1 cellular context compared by ENCODE assay signal in genomic region chr1:145927073-145927886, GRCh38.
TF ChIP-seq lines count a peak whose summit lies in the region.

Gene RBM8A, minus strand, starts transcription at chr1:145927484. Its CDS starts 58 bp downstream, at chr1:145927426.

TF ChIP-seq in HepG2, 621 proteins besides CTCF, POLR2A, EP300 and RAD21 (continued from another document and continues in another):
- no peak for TF ChIP-seq ZFP37 (CRISPR knock-in tag; IDR thresholded peaks at IDR 0.05; ENCODE audit: borderline replicate concordance)
- TF ChIP-seq SRY (CRISPR knock-in tag; IDR thresholded peaks at IDR 0.05) = no peak
- TF ChIP-seq, protein P1, sequence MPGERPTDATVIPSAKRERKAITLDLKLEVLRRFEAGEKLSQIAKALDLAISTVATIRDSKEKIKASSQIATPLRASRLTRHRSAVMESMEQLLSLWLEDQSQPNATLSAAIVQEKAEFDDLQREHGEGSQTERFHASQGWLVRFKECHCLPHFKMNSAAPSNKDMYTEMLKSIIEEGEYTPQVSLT (CRISPR knock-in tag; IDR thresholded peaks at IDR 0.05; ENCODE audit: borderline replicate concordance, low read depth) = no peak
- no peak for TF ChIP-seq NCOA5 (CRISPR knock-in tag; IDR thresholded peaks at IDR 0.05)
- TF ChIP-seq, protein P2, sequence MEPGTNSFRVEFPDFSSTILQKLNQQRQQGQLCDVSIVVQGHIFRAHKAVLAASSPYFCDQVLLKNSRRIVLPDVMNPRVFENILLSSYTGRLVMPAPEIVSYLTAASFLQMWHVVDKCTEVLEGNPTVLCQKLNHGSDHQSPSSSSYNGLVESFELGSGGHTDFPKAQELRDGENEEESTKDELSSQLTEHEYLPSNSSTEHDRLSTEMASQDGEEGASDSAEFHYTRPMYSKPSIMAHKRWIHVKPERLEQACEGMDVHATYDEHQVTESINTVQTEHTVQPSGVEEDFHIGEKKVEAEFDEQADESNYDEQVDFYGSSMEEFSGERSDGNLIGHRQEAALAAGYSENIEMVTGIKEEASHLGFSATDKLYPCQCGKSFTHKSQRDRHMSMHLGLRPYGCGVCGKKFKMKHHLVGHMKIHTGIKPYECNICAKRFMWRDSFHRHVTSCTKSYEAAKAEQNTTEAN (CRISPR knock-in tag; conservative IDR thresholded peaks at IDR 0.05) = no peak
- no peak for TF ChIP-seq JUND (CRISPR knock-in tag; IDR thresholded peaks at IDR 0.05)
- peak; percentile 49; the same call in 1 of the 2 replicates for TF ChIP-seq SP5 (CRISPR knock-in tag; IDR thresholded peaks at IDR 0.05; ENCODE audit: borderline replicate concordance, low read depth)
- TF ChIP-seq PITX1 (CRISPR knock-in tag; IDR thresholded peaks at IDR 0.05) = peak; percentile 98
- no peak for TF ChIP-seq MED13 (CRISPR knock-in tag; IDR thresholded peaks at IDR 0.05)
- TF ChIP-seq ZNF737 (CRISPR knock-in tag; IDR thresholded peaks at IDR 0.05; ENCODE audit: borderline replicate concordance) = no peak; the same call in 1 of the 2 replicates
- TF ChIP-seq SCMH1 (CRISPR knock-in tag; IDR thresholded peaks at IDR 0.05; ENCODE audit: borderline replicate concordance) = no peak
- TF ChIP-seq RFX5 (IDR thresholded peaks at IDR 0.05; ENCODE audit: low read depth, low read length) = no peak
- TF ChIP-seq CENPT (CRISPR knock-in tag; IDR thresholded peaks at IDR 0.05; ENCODE audit: low read depth) = no peak
- no peak for TF ChIP-seq XRCC5 (optimal IDR thresholded peaks at IDR 0.05; ENCODE audit: low read length)
- no peak for TF ChIP-seq GTF2F1 (IDR thresholded peaks at IDR 0.05; ENCODE audit: low read length)
- TF ChIP-seq IRX3 (CRISPR knock-in tag; IDR thresholded peaks at IDR 0.05; ENCODE audit: borderline replicate concordance, low read depth) = no peak
- TF ChIP-seq, protein P3, sequence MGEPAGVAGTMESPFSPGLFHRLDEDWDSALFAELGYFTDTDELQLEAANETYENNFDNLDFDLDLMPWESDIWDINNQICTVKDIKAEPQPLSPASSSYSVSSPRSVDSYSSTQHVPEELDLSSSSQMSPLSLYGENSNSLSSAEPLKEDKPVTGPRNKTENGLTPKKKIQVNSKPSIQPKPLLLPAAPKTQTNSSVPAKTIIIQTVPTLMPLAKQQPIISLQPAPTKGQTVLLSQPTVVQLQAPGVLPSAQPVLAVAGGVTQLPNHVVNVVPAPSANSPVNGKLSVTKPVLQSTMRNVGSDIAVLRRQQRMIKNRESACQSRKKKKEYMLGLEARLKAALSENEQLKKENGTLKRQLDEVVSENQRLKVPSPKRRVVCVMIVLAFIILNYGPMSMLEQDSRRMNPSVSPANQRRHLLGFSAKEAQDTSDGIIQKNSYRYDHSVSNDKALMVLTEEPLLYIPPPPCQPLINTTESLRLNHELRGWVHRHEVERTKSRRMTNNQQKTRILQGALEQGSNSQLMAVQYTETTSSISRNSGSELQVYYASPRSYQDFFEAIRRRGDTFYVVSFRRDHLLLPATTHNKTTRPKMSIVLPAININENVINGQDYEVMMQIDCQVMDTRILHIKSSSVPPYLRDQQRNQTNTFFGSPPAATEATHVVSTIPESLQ (CRISPR knock-in tag; conservative IDR thresholded peaks at IDR 0.05) = no peak
- peak; percentile 75; the same call in 1 of the 2 replicates for TF ChIP-seq ZFX (CRISPR knock-in tag; IDR thresholded peaks at IDR 0.05; ENCODE audit: low read depth)
- no peak; the same call in 1 of the 2 replicates for TF ChIP-seq BRF2 (CRISPR knock-in tag; IDR thresholded peaks at IDR 0.05)
- TF ChIP-seq ATAD3A (CRISPR knock-in tag; IDR thresholded peaks at IDR 0.05) = no peak
- TF ChIP-seq, protein P4, sequence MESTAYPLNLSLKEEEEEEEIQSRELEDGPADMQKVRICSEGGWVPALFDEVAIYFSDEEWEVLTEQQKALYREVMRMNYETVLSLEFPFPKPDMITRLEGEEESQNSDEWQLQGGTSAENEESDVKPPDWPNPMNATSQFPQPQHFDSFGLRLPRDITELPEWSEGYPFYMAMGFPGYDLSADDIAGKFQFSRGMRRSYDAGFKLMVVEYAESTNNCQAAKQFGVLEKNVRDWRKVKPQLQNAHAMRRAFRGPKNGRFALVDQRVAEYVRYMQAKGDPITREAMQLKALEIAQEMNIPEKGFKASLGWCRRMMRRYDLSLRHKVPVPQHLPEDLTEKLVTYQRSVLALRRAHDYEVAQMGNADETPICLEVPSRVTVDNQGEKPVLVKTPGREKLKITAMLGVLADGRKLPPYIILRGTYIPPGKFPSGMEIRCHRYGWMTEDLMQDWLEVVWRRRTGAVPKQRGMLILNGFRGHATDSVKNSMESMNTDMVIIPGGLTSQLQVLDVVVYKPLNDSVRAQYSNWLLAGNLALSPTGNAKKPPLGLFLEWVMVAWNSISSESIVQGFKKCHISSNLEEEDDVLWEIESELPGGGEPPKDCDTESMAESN (CRISPR knock-in tag; conservative IDR thresholded peaks at IDR 0.05) = no peak; the same call in 1 of the 2 replicates
- no peak for TF ChIP-seq MBNL3 (CRISPR knock-in tag; conservative IDR thresholded peaks at IDR 0.05)
- peak; percentile 89 for TF ChIP-seq ZBTB20 (CRISPR knock-in tag; IDR thresholded peaks at IDR 0.05; ENCODE audit: borderline replicate concordance, low read depth)
- TF ChIP-seq RBAK (CRISPR knock-in tag; IDR thresholded peaks at IDR 0.05) = no peak
- TF ChIP-seq ZNF547 (CRISPR knock-in tag; IDR thresholded peaks at IDR 0.05) = no peak
- no peak for TF ChIP-seq ZNF225 (CRISPR knock-in tag; IDR thresholded peaks at IDR 0.05)
- no peak for TF ChIP-seq WIZ (CRISPR knock-in tag; IDR thresholded peaks at IDR 0.05)
- TF ChIP-seq TOE1 (CRISPR knock-in tag; IDR thresholded peaks at IDR 0.05) = no peak; the same call in 1 of the 2 replicates
- TF ChIP-seq HDAC2 (CRISPR knock-in tag; IDR thresholded peaks at IDR 0.05) = peak; percentile 64; the same call in 1 of the 2 replicates
- peak; percentile 52 for TF ChIP-seq ZNF883 (CRISPR knock-in tag; IDR thresholded peaks at IDR 0.05; ENCODE audit: not compliant biosample characterization)
- TF ChIP-seq IKZF5 (CRISPR knock-in tag; IDR thresholded peaks at IDR 0.05) = 0 out of 2 replicates have a peak, but pooled peaks have one; percentile 24
- no peak for TF ChIP-seq ZNF720 (CRISPR knock-in tag; IDR thresholded peaks at IDR 0.05)
- no peak for TF ChIP-seq ZNF563 (CRISPR knock-in tag; IDR thresholded peaks at IDR 0.05)
- TF ChIP-seq NR2F6 (IDR thresholded peaks at IDR 0.05) = peak; percentile 60
- TF ChIP-seq NR2F6 (CRISPR knock-in tag; IDR thresholded peaks at IDR 0.05) = peak; percentile 85
- TF ChIP-seq, protein P5, sequence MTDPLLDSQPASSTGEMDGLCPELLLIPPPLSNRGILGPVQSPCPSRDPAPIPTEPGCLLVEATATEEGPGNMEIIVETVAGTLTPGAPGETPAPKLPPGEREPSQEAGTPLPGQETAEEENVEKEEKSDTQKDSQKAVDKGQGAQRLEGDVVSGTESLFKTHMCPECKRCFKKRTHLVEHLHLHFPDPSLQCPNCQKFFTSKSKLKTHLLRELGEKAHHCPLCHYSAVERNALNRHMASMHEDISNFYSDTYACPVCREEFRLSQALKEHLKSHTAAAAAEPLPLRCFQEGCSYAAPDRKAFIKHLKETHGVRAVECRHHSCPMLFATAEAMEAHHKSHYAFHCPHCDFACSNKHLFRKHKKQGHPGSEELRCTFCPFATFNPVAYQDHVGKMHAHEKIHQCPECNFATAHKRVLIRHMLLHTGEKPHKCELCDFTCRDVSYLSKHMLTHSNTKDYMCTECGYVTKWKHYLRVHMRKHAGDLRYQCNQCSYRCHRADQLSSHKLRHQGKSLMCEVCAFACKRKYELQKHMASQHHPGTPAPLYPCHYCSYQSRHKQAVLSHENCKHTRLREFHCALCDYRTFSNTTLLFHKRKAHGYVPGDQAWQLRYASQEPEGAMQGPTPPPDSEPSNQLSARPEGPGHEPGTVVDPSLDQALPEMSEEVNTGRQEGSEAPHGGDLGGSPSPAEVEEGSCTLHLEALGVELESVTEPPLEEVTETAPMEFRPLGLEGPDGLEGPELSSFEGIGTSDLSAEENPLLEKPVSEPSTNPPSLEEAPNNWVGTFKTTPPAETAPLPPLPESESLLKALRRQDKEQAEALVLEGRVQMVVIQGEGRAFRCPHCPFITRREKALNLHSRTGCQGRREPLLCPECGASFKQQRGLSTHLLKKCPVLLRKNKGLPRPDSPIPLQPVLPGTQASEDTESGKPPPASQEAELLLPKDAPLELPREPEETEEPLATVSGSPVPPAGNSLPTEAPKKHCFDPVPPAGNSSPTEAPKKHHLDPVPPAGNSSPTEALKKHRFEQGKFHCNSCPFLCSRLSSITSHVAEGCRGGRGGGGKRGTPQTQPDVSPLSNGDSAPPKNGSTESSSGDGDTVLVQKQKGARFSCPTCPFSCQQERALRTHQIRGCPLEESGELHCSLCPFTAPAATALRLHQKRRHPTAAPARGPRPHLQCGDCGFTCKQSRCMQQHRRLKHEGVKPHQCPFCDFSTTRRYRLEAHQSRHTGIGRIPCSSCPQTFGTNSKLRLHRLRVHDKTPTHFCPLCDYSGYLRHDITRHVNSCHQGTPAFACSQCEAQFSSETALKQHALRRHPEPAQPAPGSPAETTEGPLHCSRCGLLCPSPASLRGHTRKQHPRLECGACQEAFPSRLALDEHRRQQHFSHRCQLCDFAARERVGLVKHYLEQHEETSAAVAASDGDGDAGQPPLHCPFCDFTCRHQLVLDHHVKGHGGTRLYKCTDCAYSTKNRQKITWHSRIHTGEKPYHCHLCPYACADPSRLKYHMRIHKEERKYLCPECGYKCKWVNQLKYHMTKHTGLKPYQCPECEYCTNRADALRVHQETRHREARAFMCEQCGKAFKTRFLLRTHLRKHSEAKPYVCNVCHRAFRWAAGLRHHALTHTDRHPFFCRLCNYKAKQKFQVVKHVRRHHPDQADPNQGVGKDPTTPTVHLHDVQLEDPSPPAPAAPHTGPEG (CRISPR knock-in tag; IDR thresholded peaks at IDR 0.05) = no peak
- TF ChIP-seq MYPOP (CRISPR knock-in tag; IDR thresholded peaks at IDR 0.05) = peak; percentile 49; the same call in 1 of the 2 replicates
- peak; percentile 70 for TF ChIP-seq PHF5A (CRISPR knock-in tag; IDR thresholded peaks at IDR 0.05; ENCODE audit: low read depth, unreplicated experiment)
- no peak for TF ChIP-seq MYNN (CRISPR knock-in tag; IDR thresholded peaks at IDR 0.05; ENCODE audit: low read depth)
- TF ChIP-seq CAMTA2 (CRISPR knock-in tag; IDR thresholded peaks at IDR 0.05; ENCODE audit: borderline replicate concordance) = 0 out of 2 replicates have a peak, but pooled peaks have one; percentile 50
- TF ChIP-seq KLF6 (CRISPR knock-in tag; IDR thresholded peaks at IDR 0.05) = peak; percentile 59; the same call in 1 of the 2 replicates
- no peak for TF ChIP-seq ZNF646 (CRISPR knock-in tag; IDR thresholded peaks at IDR 0.05)
- no peak for TF ChIP-seq RFX1 (IDR thresholded peaks at IDR 0.05)
